In the genomic region with DNA sequence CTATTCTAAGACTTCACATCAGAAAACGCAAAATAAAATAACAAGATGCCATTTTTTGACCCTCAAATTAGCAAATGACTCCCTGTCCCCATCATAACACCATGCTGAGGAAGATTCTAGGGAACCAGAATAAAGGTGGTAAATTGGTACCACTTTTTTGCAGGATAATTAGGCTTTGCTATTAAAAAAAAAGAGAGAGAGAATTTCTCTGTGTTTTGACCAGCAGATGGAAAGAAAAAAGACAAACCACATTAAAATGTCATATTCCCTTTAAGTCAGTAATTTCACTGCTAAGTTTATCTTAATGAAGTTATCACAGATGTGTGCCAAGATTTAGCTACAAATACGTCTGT, we compare ENCODE assay signal across 14 cellular contexts. TPM values are rescaled to one million over a fixed set of nuclear protein-coding genes. Genes with fewer than 3 reads are reported as not detected.
DNase-seq lines count a peak whose midpoint lies in the region; ATAC-seq and TF ChIP-seq lines count a peak whose summit lies in the region.
"Had no signal": no experiment of that assay in that cellular context is flagged by ENCODE, and none has a peak within 500 bp of the region (broad histone marks: within the 10 kb centered on the region; RNA-seq: fewer than 3 reads in every experiment).

No MANE protein-coding gene starts in this region.

- no peaks in the 10 kb centered on the region for H3K9me3 ChIP-seq in right atrium auricular region
- H3K9me3 ChIP-seq in neural cell (ENCODE audit: low read length), result no peaks in the 10 kb centered on the region
- H3K9me3 ChIP-seq in WERI-Rb-1 (ENCODE audit: severe bottlenecking), result no peaks in the 10 kb centered on the region
- H3K9me3 ChIP-seq: BLaER1 had no signal

- no peaks in the 10 kb centered on the region for H3K36me3 Mint-ChIP-seq in natural killer cell treated with Interleukin-12 subunit alpha and Interleukin-12 subunit beta and Interleukin-15 and Interleukin-18, amount 100 ng/mL, for 72 hours

- no peak for TF ChIP-seq EP300 in neural cell (conservative IDR thresholded peaks at IDR 0.05; ENCODE audit: poor library complexity, severe bottlenecking)

- H3K9ac ChIP-seq in neural cell (ENCODE audit: low read length), result no peak overlapping the region
- H3K9ac ChIP-seq: BLaER1 had no signal

- peak overlapping the region; percentile 21 to 30 for H3K27ac ChIP-seq in right atrium auricular region
- peak overlapping the region; percentile 89 for H3K27ac ChIP-seq in brain microvascular endothelial cell
- H3K27ac ChIP-seq in neural cell (ENCODE audit: low read length), result no peak overlapping the region
- H3K27ac ChIP-seq in WERI-Rb-1, result no peak overlapping the region
- no peak overlapping the region for H3K27ac ChIP-seq in foreskin keratinocyte
- H3K27ac ChIP-seq: BLaER1 had no signal

- H4K20me1 ChIP-seq in neural cell (ENCODE audit: insufficient read depth), result no peaks in the 10 kb centered on the region
- H4K20me1 ChIP-seq: BLaER1 had no signal

- H3K4me3 ChIP-seq in right atrium auricular region, result no peak overlapping the region
- H3K4me3 ChIP-seq in brain microvascular endothelial cell (ENCODE audit: low read depth, low read length), result no peak overlapping the region
- H3K4me3 ChIP-seq in neural cell (ENCODE audit: low read length), result no peak overlapping the region
- no peak overlapping the region for H3K4me3 ChIP-seq in WERI-Rb-1 (ENCODE audit: low read depth, low read length)
- H3K4me3 ChIP-seq: BLaER1 had no signal

- ATAC-seq in left ventricle myocardium superior, result no peak
- ATAC-seq in natural killer cell treated with Interleukin-12 subunit alpha and Interleukin-12 subunit beta and Interleukin-15 and Interleukin-18, amount 100 ng/mL, for 72 hours, result no peak
- no peak for ATAC-seq in foreskin keratinocyte
- ATAC-seq: activated CD4-positive, alpha-beta T cell treated with anti-CD3 and anti-CD28 coated beads for 36 hours had no signal

- H3K9me3 Mint-ChIP-seq in natural killer cell treated with Interleukin-12 subunit alpha and Interleukin-12 subunit beta and Interleukin-15 and Interleukin-18, amount 100 ng/mL, for 72 hours, result no peaks in the 10 kb centered on the region
- H3K9me3 Mint-ChIP-seq: neural crest cell had no signal

- in situ Hi-C loops in brain microvascular endothelial cell (cut with HindIII; ENCODE audit: low pct_ligation_motif_present, low sequenced_read_pairs), result no loop called here

- no peak overlapping the region for H2AFZ ChIP-seq in neural cell (ENCODE audit: low read depth, low read length)

- H3K27me3 ChIP-seq in right atrium auricular region (no peaks in the 10 kb centered on the region), brain microvascular endothelial cell (replicated peaks) (no peaks in the 10 kb centered on the region), neural cell (ENCODE audit: insufficient read depth, low read depth, low read length) (no peaks in the 10 kb centered on the region), WERI-Rb-1 (ENCODE audit: insufficient read depth, low read depth, severe bottlenecking) (no peaks in the 10 kb centered on the region), foreskin keratinocyte (no peaks in the 10 kb centered on the region)
- H3K27me3 ChIP-seq: BLaER1 had no signal

- no peaks in the 10 kb centered on the region for H3K79me2 ChIP-seq in neural cell (replicated peaks; ENCODE audit: insufficient read depth, low read length)

- DNase-seq in right atrium auricular region (ENCODE audit: low spot score) (no peak), left ventricle myocardium superior (no peak), brain microvascular endothelial cell (no peak), WERI-Rb-1 (no peak), NCI-H774 (lab: John Stamatoyannopoulos, UW) (no peak), foreskin keratinocyte (no peak)
- no peak for DNase-seq in natural killer cell treated with Interleukin-12 subunit alpha and Interleukin-12 subunit beta and Interleukin-15 and Interleukin-18, amount 100 ng/mL, for 72 hours (ENCODE audit: low spot score)
- DNase-seq: activated CD4-positive, alpha-beta T cell treated with anti-CD3 and anti-CD28 coated beads for 36 hours; activated CD8-positive, alpha-beta memory T cell treated with anti-CD3 and anti-CD28 coated beads, Interleukin-2, amount 50 U/mL, for 4 hours; NCI-H2107; stimulated activated CD4-positive, alpha-beta T cell treated with anti-CD3 and anti-CD28 coated beads, Interleukin-12 subunit alpha, Interleukin-12 subunit beta, amount 100 ng/mL, for 4 hours had no signal

- H3K27ac Mint-ChIP-seq in natural killer cell treated with Interleukin-12 subunit alpha and Interleukin-12 subunit beta and Interleukin-15 and Interleukin-18, amount 100 ng/mL, for 72 hours, result no peak overlapping the region
- H3K27ac Mint-ChIP-seq: activated CD4-positive, alpha-beta T cell treated with anti-CD3 and anti-CD28 coated beads for 36 hours had no signal

- intact Hi-C loops in left ventricle myocardium superior (cut with micrococcal nuclease), result no loop called here

- no peaks in the 10 kb centered on the region for H3K4me1 ChIP-seq in right atrium auricular region
- H3K4me1 ChIP-seq in foreskin keratinocyte, result no peaks in the 10 kb centered on the region
- H3K4me1 ChIP-seq: BLaER1 had no signal

- no peak overlapping the region for H3K4me3 Mint-ChIP-seq in natural killer cell treated with Interleukin-12 subunit alpha and Interleukin-12 subunit beta and Interleukin-15 and Interleukin-18, amount 100 ng/mL, for 72 hours
- H3K4me3 Mint-ChIP-seq: activated CD4-positive, alpha-beta T cell treated with anti-CD3 and anti-CD28 coated beads for 36 hours; neural crest cell had no signal

- H3F3A ChIP-seq in neural cell (ENCODE audit: insufficient read depth, low read length, poor library complexity, severe bottlenecking), result no peaks in the 10 kb centered on the region

- no peaks in the 10 kb centered on the region for H3K4me1 Mint-ChIP-seq in natural killer cell treated with Interleukin-12 subunit alpha and Interleukin-12 subunit beta and Interleukin-15 and Interleukin-18, amount 100 ng/mL, for 72 hours (ENCODE audit: low read depth in 2 of 2)
- H3K4me1 Mint-ChIP-seq: neural crest cell had no signal

- TF ChIP-seq CTCF in right atrium auricular region (IDR thresholded peaks at IDR 0.05) (no peak), brain microvascular endothelial cell (IDR thresholded peaks at IDR 0.05; ENCODE audit: low read depth, low read length, missing control alignments) (no peak), neural cell (IDR thresholded peaks at IDR 0.05; ENCODE audit: poor library complexity, severe bottlenecking) (peak; percentile 13), WERI-Rb-1 (IDR thresholded peaks at IDR 0.05; ENCODE audit: low read depth, low read length) (no peak), foreskin keratinocyte (conservative IDR thresholded peaks at IDR 0.05) (no peak)

- H3K4me2 ChIP-seq in neural cell (ENCODE audit: low read length), result no peak overlapping the region
- H3K4me2 ChIP-seq: BLaER1 had no signal

- H3K9me2 ChIP-seq in neural cell (ENCODE audit: insufficient read depth, low read length), result no peaks in the 10 kb centered on the region

- no peaks in the 10 kb centered on the region for H3K27me3 Mint-ChIP-seq in natural killer cell treated with Interleukin-12 subunit alpha and Interleukin-12 subunit beta and Interleukin-15 and Interleukin-18, amount 100 ng/mL, for 72 hours
- H3K27me3 Mint-ChIP-seq: activated CD4-positive, alpha-beta T cell treated with anti-CD3 and anti-CD28 coated beads for 36 hours had no signal

- H3K36me3 ChIP-seq in right atrium auricular region (no peaks in the 10 kb centered on the region), brain microvascular endothelial cell (replicated peaks) (peaks cover 5% of the 10 kb centered on the region), neural cell (ENCODE audit: insufficient read depth, low read length) (no peaks in the 10 kb centered on the region), WERI-Rb-1 (peaks cover 28% of the 10 kb centered on the region)

- TF ChIP-seq RAD21 in neural cell (conservative IDR thresholded peaks at IDR 0.05), result peak; percentile 16

TF ChIP-seq in neural cell, 6 proteins besides CTCF, POLR2A, EP300 and RAD21 (continues in another document):
- TF ChIP-seq TAF1 (IDR thresholded peaks at IDR 0.05; ENCODE audit: low read depth) (no peak), EZH2 (IDR thresholded peaks at IDR 0.05; ENCODE audit: borderline replicate concordance, insufficient read depth, low read length, poor library complexity, severe bottlenecking) (no peak), SMC3 (conservative IDR thresholded peaks at IDR 0.05; ENCODE audit: poor library complexity) (no peak), MXI1 (conservative IDR thresholded peaks at IDR 0.05; ENCODE audit: poor library complexity, severe bottlenecking) (no peak)

RNA-seq across cellular contexts. Expression of a gene that starts 33.9 kb away (rescaled TPM):
- total RNA-seq in right atrium auricular region (1 to 10 TPM; 4.3 to 7.8 TPM), left ventricle myocardium superior (3.7 TPM), foreskin keratinocyte (24.7 and 30.1 TPM in 2 replicates)
- polyA plus RNA-seq in neural cell (7.5 and 9.2 TPM in 2 replicates), foreskin keratinocyte (7.2 and 10.2 TPM in 2 replicates)
- polyA minus RNA-seq in neural cell, result 9.0 and 11.5 TPM in 2 replicates
- total RNA-seq in natural killer cell treated with Interleukin-12 subunit alpha and Interleukin-12 subunit beta and Interleukin-15 and Interleukin-18, amount 100 ng/mL, for 72 hours, result 10 to 100 TPM; 16.3 to 34.3 TPM

RNA-seq across cellular contexts. Expression of a gene that starts 43.8 kb away (rescaled TPM):
- 10 to 100 TPM; 11.6 to 11.9 TPM for total RNA-seq in right atrium auricular region
- 14.5 TPM for total RNA-seq in left ventricle myocardium superior
- 8.6 and 12.9 TPM in 2 replicates for polyA plus RNA-seq in neural cell
- 22.9 and 24.0 TPM in 2 replicates for polyA minus RNA-seq in neural cell
- total RNA-seq in natural killer cell treated with Interleukin-12 subunit alpha and Interleukin-12 subunit beta and Interleukin-15 and Interleukin-18, amount 100 ng/mL, for 72 hours, result 10 to 100 TPM; 26.4 to 46.0 TPM
- 14.8 and 16.1 TPM in 2 replicates for total RNA-seq in foreskin keratinocyte
- 7.9 and 8.1 TPM in 2 replicates for polyA plus RNA-seq in foreskin keratinocyte

Comparison
In these comparisons a context has a peak if more than half of its experiments do, and no peak if none do; other contexts are left out.
1. H3K27ac ChIP-seq: peak in right atrium auricular region (2 of 2) and brain microvascular endothelial cell (single experiment); none in neural cell (single experiment), WERI-Rb-1 (single experiment) and foreskin keratinocyte (single experiment).